8 cellular contexts compared by ENCODE assay signal in genomic region chr17:64019486-64020067, GRCh38. TPM values are rescaled to one million over a fixed set of nuclear protein-coding genes. Genes with fewer than 3 reads are reported as not detected.
DNase-seq lines count a peak whose midpoint lies in the region; ATAC-seq, FAIRE-seq and TF ChIP-seq lines count a peak whose summit lies in the region.

No MANE protein-coding gene starts in this region.

- intact Hi-C loops in GM12878 (cut with micrococcal nuclease; ENCODE audit: unreplicated experiment), result loop anchor here (5.0 kb wide), 1 partner anchor 67 kb away; no protein-coding TSS in a partner anchor

- no peaks in the 10 kb centered on the region for H4K20me1 ChIP-seq in GM12878 (ENCODE audit: control insufficient read depth, insufficient read depth)

- SMC1A ChIA-PET in GM12878 (lab: Charles Lee; ENCODE audit: uncharacterized antibody, unreplicated experiment), result interaction anchor here (0.9 to 15.0 kb wide), 20 partner anchors 9 to 126 kb away, joined by 3 to 570 read pairs (median 6); partner anchors contain the start of genes CD79B, ERN1 and GH1

- TF ChIP-seq RAD21 in GM12878 (IDR thresholded peaks at IDR 0.05; ENCODE audit: insufficient read depth, low read depth, low read length), result no peak

- no peak for FAIRE-seq in GM12878 (lab: Jason Lieb, UNC)

- H3K9ac ChIP-seq in GM12878 (ENCODE audit: control insufficient read depth, insufficient read depth, low read length), result peak overlapping the region; percentile 90

- H3K4me2 ChIP-seq in GM12878 (ENCODE audit: control insufficient read depth, insufficient read depth), result peak overlapping the region; percentile 58

- 26% methylated on average over 11 of the region's 11 CpGs for WGBS in GM12878 (ENCODE audit: insufficient coverage, insufficient replicate concordance, low lambda C conversion rate, missing lambda C conversion rate)

- TF ChIP-seq POLR2A in GM12878 (IDR thresholded peaks at IDR 0.05; ENCODE audit: low read depth, low read length), result no peak

- ATAC-seq in HG03103 (IDR thresholded peaks at IDR 0.05; ENCODE audit: low read depth, unreplicated experiment), result peak; percentile 12
- ATAC-seq in GM12878, result peak; percentile 13

- DNase-seq in GM12864 (ENCODE audit: low read depth), result no peak
- peak; percentile 46 for DNase-seq in GM12878 (ENCODE audit: low read depth, low spot score)
- no peak for DNase-seq in ecto neural progenitor cell (ENCODE audit: low spot score)
- DNase-seq in NCI-H1105 treated with DMSO at 0.1 percent for 48 hours (lab: John Stamatoyannopoulos, UW), result no peak
- no peak for DNase-seq in NCI-H1417 treated with DMSO at 0.1 percent for 48 hours (lab: John Stamatoyannopoulos, UW)
- no peak for DNase-seq in NOMO-1 treated with dmso at 0.1 percent for 144 hours (lab: John Stamatoyannopoulos, UW; ENCODE audit: unreplicated experiment)

- CTCF ChIA-PET in GM12878 (lab: Yijun Ruan, JAX), result interaction anchor here (0.7 to 11.2 kb wide), 16 partner anchors 8 to 259 kb away, joined by 3 to 351 read pairs (median 8); partner anchors contain the start of genes CD79B, CSHL1, ERN1 and GH1

- H3K36me3 ChIP-seq in GM12878 (ENCODE audit: control insufficient read depth in 2 of 2, insufficient read depth in 2 of 2, low read length in 1 of 2) (no peaks in the 10 kb centered on the region), neutrophil (no peaks in the 10 kb centered on the region)

- in situ Hi-C loops in GM12878 (cut with MboI), result loop anchor here (5.0 kb wide), 1 partner anchor 97 kb away; no protein-coding TSS in a partner anchor

- peak overlapping the region; percentile 76 for H3K4me3 ChIP-seq in GM12864 (ENCODE audit: low read depth, low read length)
- peak overlapping the region; percentile 74 for H3K4me3 ChIP-seq in GM12878
- H3K4me3 ChIP-seq in neutrophil (ENCODE audit: low read depth in 1 of 2, low read length in 1 of 2), result peak overlapping the region; percentile 63 to 64

- POLR2A ChIA-PET in GM12878 (lab: Charles Lee), result interaction anchor here (0.6 to 3.5 kb wide), 16 partner anchors 9 to 318 kb away, joined by 3 to 42 read pairs (median 6); partner anchors contain the start of genes CD79B, ERN1 and GH1

- peak overlapping the region; percentile 98 for H3K27ac ChIP-seq in GM12878 (ENCODE audit: control insufficient read depth, insufficient read depth)
- peak overlapping the region; percentile 71 for H3K27ac ChIP-seq in neutrophil

- BruUV-seq in GM12878 (replicated peaks; lab: Mats Ljungman, UMichigan), result no TSS peak

- TF ChIP-seq EP300 in GM12878 (IDR thresholded peaks at IDR 0.05; ENCODE audit: borderline replicate concordance in 1 of 2, control insufficient read depth in 1 of 2, low read depth in 2 of 2, low read length in 2 of 2), result no peak

- RAD21 ChIA-PET in GM12878 (lab: Charles Lee; ENCODE audit: unreplicated experiment), result interaction anchor here (0.6 to 7.4 kb wide), 21 partner anchors 10 to 126 kb away, joined by 3 to 105 read pairs (median 7); partner anchors contain the start of genes CD79B, CSHL1 and GH1

- H3K9me3 ChIP-seq in GM12878 (replicated peaks; ENCODE audit: control insufficient read depth, insufficient read depth, low read length) (no peaks in the 10 kb centered on the region), neutrophil (no peaks in the 10 kb centered on the region)

- H3K79me2 ChIP-seq in GM12878 (ENCODE audit: control insufficient read depth, insufficient read depth, low read length), result peaks cover 43% of the 10 kb centered on the region

- H3K27me3 ChIP-seq in GM12878 (replicated peaks in 1 of 2; ENCODE audit: control insufficient read depth in 2 of 2, insufficient read depth in 2 of 2, low read length in 1 of 2) (no peaks in the 10 kb centered on the region), neutrophil (no peaks in the 10 kb centered on the region)

- TF ChIP-seq CTCF in GM12864 (IDR thresholded peaks at IDR 0.05; ENCODE audit: low read depth, low read length, missing control alignments) (no peak), GM12878 (IDR thresholded peaks at IDR 0.05 in 2 of 3, conservative IDR thresholded peaks at IDR 0.05 in 1 of 3; ENCODE audit: control insufficient read depth in 2 of 3, extremely low read depth in 1 of 3, insufficient read depth in 1 of 3, low read depth in 3 of 3, low read length in 3 of 3) (no peak), neutrophil (IDR thresholded peaks at IDR 0.05) (no peak)

- H3K4me1 ChIP-seq in GM12878 (ENCODE audit: control insufficient read depth, insufficient read depth, low read length) (peaks cover 14% of the 10 kb centered on the region), neutrophil (ENCODE audit: control insufficient read depth in 1 of 2, insufficient read depth in 1 of 2, low read depth in 1 of 2, low read length in 1 of 2) (peaks cover 16 to 25% of the 10 kb centered on the region in 2 experiments)

- no peak overlapping the region for H2AFZ ChIP-seq in GM12878 (ENCODE audit: control insufficient read depth, low read depth, low read length)

TF ChIP-seq in GM12878, 131 proteins besides CTCF, POLR2A, EP300 and RAD21 (continues in another document):
- no peak for TF ChIP-seq IKZF2 (IDR thresholded peaks at IDR 0.05)
- peak; percentile 77 for TF ChIP-seq PKNOX1 (IDR thresholded peaks at IDR 0.05)
- TF ChIP-seq PAX5 (IDR thresholded peaks at IDR 0.05; ENCODE audit: borderline replicate concordance, low read depth, low read length), result no peak

RNA-seq across cellular contexts. Expression of gene ICAM2, which starts 0.9 kb away (rescaled TPM):
- total RNA-seq in GM12878 (2013; cell fraction: nucleolus; rRNA removed), result 74.8 and 80.2 TPM in 2 replicates
- total RNA-seq in GM12878 (2014; rRNA removed) (60.7 and 62.8 TPM in 2 replicates), GM12878 (2014; rRNA removed; fragmentation: Illumina TruSeq; extraction: Trizol) (39.2 and 40.8 TPM in 2 replicates), GM12878 (2021) (37.4 and 42.7 TPM in 2 replicates)
- 31.8 TPM for polyA plus RNA-seq in GM12878 (2011; ENCODE audit: low read depth)
- polyA plus RNA-seq in GM12878 (2011; rRNA removed) (53.7 and 108 TPM in 2 replicates), GM12878 (2014; fragmentation: Illumina TruSeq; extraction: Trizol) (34.5 and 55.5 TPM in 2 replicates), GM12878 (2014; fragmentation: Nextera tagmentation; extraction: Ambion mirVana) (10 to 100 TPM; 23.6 to 27.7 TPM), GM12878 (2014; rRNA removed) (61.4 and 66.7 TPM in 2 replicates), GM12878 (2016; fragmentation: Nextera tagmentation; extraction: Ambion mirVana) (10 to 100 TPM; 69.8 to 70.2 TPM)
- 170 and 179 TPM in 2 replicates for polyA plus RNA-seq in GM12878 (2011; cell fraction: cytosol; rRNA removed)
- polyA plus RNA-seq in GM12878 (2011; cell fraction: nucleus; rRNA removed), result 67.6 and 85.3 TPM in 2 replicates
- polyA plus RNA-seq in GM12878 (2012), result 38.9 and 53.9 TPM in 2 replicates
- 109 and 137 TPM in 2 replicates for polyA minus RNA-seq in GM12878 (2011; rRNA and poly(A)+ RNA removed)
- polyA minus RNA-seq in GM12878 (2011; cell fraction: cytosol; rRNA and poly(A)+ RNA removed), result 37.4 and 38.6 TPM in 2 replicates
- polyA minus RNA-seq in GM12878 (2011; cell fraction: nucleus; rRNA and poly(A)+ RNA removed), result 14.5 and 23.2 TPM in 2 replicates

RNA-seq across cellular contexts. Expression of gene PRR29, which starts 21.4 kb away (rescaled TPM):
- total RNA-seq in GM12878 (2013; cell fraction: nucleolus; rRNA removed), result not detected in 2 replicates
- total RNA-seq in GM12878 (2014; rRNA removed), result 0.22 TPM in 1 of 2 replicates, not detected in the other
- total RNA-seq in GM12878 (2014; rRNA removed; fragmentation: Illumina TruSeq; extraction: Trizol), result not detected in 2 replicates
- 0.26 TPM in 1 of 2 replicates, not detected in the other for total RNA-seq in GM12878 (2021)
- 0.54 TPM for polyA plus RNA-seq in GM12878 (2011; ENCODE audit: low read depth)
- 0.04 and 0.18 TPM in 2 replicates for polyA plus RNA-seq in GM12878 (2011; rRNA removed)
- 0.12 and 0.37 TPM in 2 replicates for polyA plus RNA-seq in GM12878 (2011; cell fraction: cytosol; rRNA removed)
- polyA plus RNA-seq in GM12878 (2011; cell fraction: nucleus; rRNA removed), result 1.1 and 1.5 TPM in 2 replicates
- 0.86 and 1.4 TPM in 2 replicates for polyA plus RNA-seq in GM12878 (2012)
- 0.01 TPM in 1 of 2 replicates, not detected in the other for polyA plus RNA-seq in GM12878 (2014; fragmentation: Illumina TruSeq; extraction: Trizol)
- polyA plus RNA-seq in GM12878 (2014; fragmentation: Nextera tagmentation; extraction: Ambion mirVana), result under 1 TPM; 0.06 to 0.15 TPM
- polyA plus RNA-seq in GM12878 (2014; rRNA removed), result 0.08 TPM in 1 of 2 replicates, not detected in the other
- 1 to 10 TPM; 1.7 to 2.4 TPM for polyA plus RNA-seq in GM12878 (2016; fragmentation: Nextera tagmentation; extraction: Ambion mirVana)
- 0.15 TPM in 1 of 2 replicates, not detected in the other for polyA minus RNA-seq in GM12878 (2011; rRNA and poly(A)+ RNA removed)
- not detected in 2 replicates for polyA minus RNA-seq in GM12878 (2011; cell fraction: cytosol; rRNA and poly(A)+ RNA removed)
- 0.10 and 0.12 TPM in 2 replicates for polyA minus RNA-seq in GM12878 (2011; cell fraction: nucleus; rRNA and poly(A)+ RNA removed)

RNA-seq across cellular contexts. Expression of gene SCN4A, which starts 46.9 kb away (rescaled TPM):
- 0.17 and 0.25 TPM in 2 replicates for total RNA-seq in GM12878 (2013; cell fraction: nucleolus; rRNA removed)
- total RNA-seq in GM12878 (2014; rRNA removed) (0.05 and 0.06 TPM in 2 replicates), GM12878 (2014; rRNA removed; fragmentation: Illumina TruSeq; extraction: Trizol) (under 0.01 and 0.14 TPM in 2 replicates), GM12878 (2021) (0.03 and 0.08 TPM in 2 replicates)
- 0.05 TPM for polyA plus RNA-seq in GM12878 (2011; ENCODE audit: low read depth)
- polyA plus RNA-seq in GM12878 (2011; rRNA removed) (0.12 and 0.15 TPM in 2 replicates), GM12878 (2014; fragmentation: Illumina TruSeq; extraction: Trizol) (0.06 and 0.11 TPM in 2 replicates), GM12878 (2014; fragmentation: Nextera tagmentation; extraction: Ambion mirVana) (not detected), GM12878 (2014; rRNA removed) (0.05 and 0.08 TPM in 2 replicates), GM12878 (2016; fragmentation: Nextera tagmentation; extraction: Ambion mirVana) (not detected)
- polyA plus RNA-seq in GM12878 (2011; cell fraction: cytosol; rRNA removed), result 0.20 and 0.22 TPM in 2 replicates
- 0.56 and 0.69 TPM in 2 replicates for polyA plus RNA-seq in GM12878 (2011; cell fraction: nucleus; rRNA removed)
- polyA plus RNA-seq in GM12878 (2012), result 0.12 and 0.13 TPM in 2 replicates
- 0.66 and 0.77 TPM in 2 replicates for polyA minus RNA-seq in GM12878 (2011; rRNA and poly(A)+ RNA removed)
- 0.53 TPM in 1 of 2 replicates, not detected in the other for polyA minus RNA-seq in GM12878 (2011; cell fraction: cytosol; rRNA and poly(A)+ RNA removed)
- 0.38 and 0.60 TPM in 2 replicates for polyA minus RNA-seq in GM12878 (2011; cell fraction: nucleus; rRNA and poly(A)+ RNA removed)
